18 cellular contexts compared by ENCODE assay signal in the genomic region with DNA sequence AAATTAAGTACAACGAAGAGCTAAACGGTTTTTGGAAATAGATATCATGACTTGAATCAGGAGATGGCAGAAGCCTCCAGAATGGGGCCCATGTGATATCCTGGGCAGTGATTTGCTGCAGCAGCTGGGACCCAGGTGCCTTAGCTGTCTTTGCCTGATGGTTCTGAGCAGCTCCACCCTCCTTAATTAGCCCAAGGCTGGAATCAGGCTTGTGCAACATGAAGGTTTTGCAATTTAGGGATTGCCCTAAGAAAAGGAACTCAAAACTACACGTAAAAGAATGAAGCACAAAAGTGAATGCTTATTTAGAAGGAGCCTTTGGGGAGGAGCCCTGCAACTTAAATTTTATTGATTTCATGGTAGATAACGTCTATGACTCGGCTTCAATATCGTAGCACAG. TPM values are rescaled to one million over a fixed set of nuclear protein-coding genes. Genes with fewer than 3 reads are reported as not detected.
DNase-seq lines count a peak whose midpoint lies in the region; ATAC-seq, FAIRE-seq and TF ChIP-seq lines count a peak whose summit lies in the region.
"Had no signal": no experiment of that assay in that cellular context is flagged by ENCODE, and none has a peak within 500 bp of the region (broad histone marks: within the 10 kb centered on the region; RNA-seq: fewer than 3 reads in every experiment).

No MANE protein-coding gene starts in this region.

- TF ChIP-seq RAD21 in K562 (CRISPR knock-in tag; conservative IDR thresholded peaks at IDR 0.05 in 1 of 2, IDR thresholded peaks at IDR 0.05 in 1 of 2), result no peak

- H3K4me1 Mint-ChIP-seq in CD14-positive monocyte (peaks cover 42% of the 10 kb centered on the region), H9 (peaks cover 3 to 4% of the 10 kb centered on the region in 2 experiments; a peak in 3 of 4 replicates)
- no peaks in the 10 kb centered on the region for H3K4me1 Mint-ChIP-seq in effector memory CD8-positive, alpha-beta T cell (ENCODE audit: low read depth in 2 of 2)
- H3K4me1 Mint-ChIP-seq in activated naive CD8-positive, alpha-beta T cell treated with anti-CD3 and anti-CD28 coated beads, Interleukin-2, amount 50 U/mL, for 24 hours, result peaks cover 3% of the 10 kb centered on the region

- no peak overlapping the region for H3K27ac ChIP-seq in K562 (ENCODE audit: extremely low read depth, low read depth, low read length)
- H3K27ac ChIP-seq in H9 (ENCODE audit: insufficient read length, low read depth, low read length), result no peak overlapping the region
- H3K27ac ChIP-seq: SJCRH30 had no signal

- no peaks in the 10 kb centered on the region for H3K9me3 ChIP-seq in K562 (replicated peaks; ENCODE audit: control insufficient read depth, insufficient read depth, low read depth, low read length)
- H3K9me3 ChIP-seq in H9 (ENCODE audit: control insufficient read depth, low read depth, low read length), result no peaks in the 10 kb centered on the region
- H3K9me3 ChIP-seq: SJCRH30 had no signal

- no peaks in the 10 kb centered on the region for H4K20me1 ChIP-seq in K562 (replicated peaks; ENCODE audit: control insufficient read depth, insufficient read depth, low read length)
- H4K20me1 ChIP-seq in H9 (ENCODE audit: control insufficient read depth, insufficient read depth, insufficient read length), result no peaks in the 10 kb centered on the region

- H3K4me2 ChIP-seq in K562 (ENCODE audit: insufficient read depth, low read length) (no peak overlapping the region), H9 (ENCODE audit: insufficient read depth, insufficient read length, low read length) (no peak overlapping the region)

- no peak for ATAC-seq in K562
- no peak for ATAC-seq in effector memory CD8-positive, alpha-beta T cell (replicated peaks)
- no peak for ATAC-seq in activated naive CD8-positive, alpha-beta T cell treated with anti-CD3 and anti-CD28 coated beads, Interleukin-2, amount 50 U/mL, for 24 hours

- TF ChIP-seq EP300 in K562 (IDR thresholded peaks at IDR 0.05; ENCODE audit: low read length), result no peak

- no peaks in the 10 kb centered on the region for H3K79me1 ChIP-seq in H9 (ENCODE audit: insufficient read depth, low read depth, low read length, poor library complexity, severe bottlenecking)

- intact Hi-C loops in CD14-positive monocyte (cut with micrococcal nuclease), result no loop called here
- intact Hi-C loops in K562 (cut with micrococcal nuclease), result loop anchor here (5.0 kb wide), 1 partner anchor 127 kb away; no protein-coding TSS in a partner anchor

- H2BK12ac ChIP-seq in H9 (ENCODE audit: insufficient read length, low read depth, low read length), result no peak overlapping the region

- no peaks in the 10 kb centered on the region for H3K23me2 ChIP-seq in H9 (ENCODE audit: insufficient read length, low read depth, low read length, poor library complexity, severe bottlenecking)

- no peaks in the 10 kb centered on the region for H3K36me3 Mint-ChIP-seq in CD14-positive monocyte
- no peaks in the 10 kb centered on the region for H3K36me3 Mint-ChIP-seq in H9 (ENCODE audit: insufficient read depth in 1 of 3, low read depth in 3 of 3)
- no peaks in the 10 kb centered on the region for H3K36me3 Mint-ChIP-seq in effector memory CD8-positive, alpha-beta T cell (ENCODE audit: insufficient read depth)
- H3K36me3 Mint-ChIP-seq in activated naive CD8-positive, alpha-beta T cell treated with anti-CD3 and anti-CD28 coated beads, Interleukin-2, amount 50 U/mL, for 24 hours (ENCODE audit: low read depth), result no peaks in the 10 kb centered on the region

- DNase-seq in CD14-positive monocyte (ENCODE audit: low spot score) (no peak), NCI-H69 (lab: John Stamatoyannopoulos, UW) (peak; percentile 38), K562 (ENCODE audit: extremely low read depth in 1 of 4, low spot score in 3 of 4) (no peak), foreskin fibroblast (peak; percentile 28 to 70), NCI-H1436 (lab: John Stamatoyannopoulos, UW) (no peak), H9 (no peak)
- no peak for DNase-seq in effector memory CD8-positive, alpha-beta T cell
- no peak for DNase-seq in activated naive CD8-positive, alpha-beta T cell treated with anti-CD3 and anti-CD28 coated beads, Interleukin-2, amount 50 U/mL, for 24 hours
- DNase-seq: ACHN, EL, NCI-H1105, NCI-H187, NCI-H774, SJCRH30, SW 1271 had no signal

- no peak overlapping the region for H3K4me3 ChIP-seq in K562
- no peak overlapping the region for H3K4me3 ChIP-seq in foreskin fibroblast (ENCODE audit: low read depth in 1 of 2, low read length in 2 of 2)
- H3K4me3 ChIP-seq: SJCRH30 had no signal

- no peak overlapping the region for H3K9ac ChIP-seq in K562 (ENCODE audit: insufficient read depth in 1 of 2, low read depth in 2 of 2, low read length in 2 of 2)
- no peak overlapping the region for H3K9ac ChIP-seq in H9 (ENCODE audit: extremely low read depth, insufficient read length, low read length)

- no peak overlapping the region for H3K4ac ChIP-seq in H9 (ENCODE audit: low read depth, low read length)

- no peak overlapping the region for H3K56ac ChIP-seq in H9 (ENCODE audit: insufficient read length, low read depth, low read length)

- H2BK15ac ChIP-seq in H9 (ENCODE audit: low read depth, low read length), result no peak overlapping the region

- H2AFZ ChIP-seq in K562 (ENCODE audit: low read depth, low read length), result no peak overlapping the region
- no peak overlapping the region for H2AFZ ChIP-seq in H9 (ENCODE audit: low read length)

- H3K27me3 ChIP-seq in K562 (ENCODE audit: control insufficient read depth in 2 of 2, insufficient read depth in 2 of 2, low read length in 2 of 2) (no peaks in the 10 kb centered on the region), H9 (ENCODE audit: insufficient read depth, low read length) (no peaks in the 10 kb centered on the region)
- H3K27me3 ChIP-seq: SJCRH30 had no signal

- H2BK20ac ChIP-seq in H9 (ENCODE audit: low read depth, low read length, poor library complexity, severe bottlenecking), result no peak overlapping the region

- H2BK120ac ChIP-seq in H9 (ENCODE audit: low read depth, low read length, poor library complexity, severe bottlenecking), result no peak overlapping the region

- WGBS in K562 (ENCODE audit: insufficient coverage, low coverage, missing lambda C conversion rate), result 33% methylated on average over 6 of the region's 6 CpGs
- no CpG with 5 or more reads among the region's 6 CpGs for WGBS in H9 (ENCODE audit: extremely low coverage, insufficient read length, low lambda C conversion rate)

- no peak overlapping the region for H3K18ac ChIP-seq in H9 (ENCODE audit: insufficient read length, low read depth, low read length)

- no peak overlapping the region for H2AK5ac ChIP-seq in H9 (ENCODE audit: insufficient read length, low read length)

- peaks cover 0 to 6% (median 4%) of the 10 kb centered on the region in 3 donors for H3K27me3 Mint-ChIP-seq in CD14-positive monocyte (ENCODE audit: low read depth in 3 of 3)
- peaks cover 4% of the 10 kb centered on the region; the same call in 1 of the 2 replicates for H3K27me3 Mint-ChIP-seq in H9 (ENCODE audit: low read depth)
- H3K27me3 Mint-ChIP-seq in effector memory CD8-positive, alpha-beta T cell, result peaks cover 23 to 43% of the 10 kb centered on the region in 2 donors
- peaks cover 3% of the 10 kb centered on the region for H3K27me3 Mint-ChIP-seq in activated naive CD8-positive, alpha-beta T cell treated with anti-CD3 and anti-CD28 coated beads, Interleukin-2, amount 50 U/mL, for 24 hours

- H4K8ac ChIP-seq in H9 (replicated peaks; ENCODE audit: insufficient read length, low read depth, low read length), result no peak overlapping the region

- no peaks in the 10 kb centered on the region for H3K9me1 ChIP-seq in K562 (ENCODE audit: control insufficient read depth, insufficient read depth, low read length)

- CTCF ChIA-PET in K562 (lab: Yijun Ruan, JAX; ENCODE audit: low intra/inter-chr PET ratio), result no interaction called here

- TF ChIP-seq CTCF in CD14-positive monocyte (IDR thresholded peaks at IDR 0.05) (no peak), K562 (IDR thresholded peaks at IDR 0.05 in 2 of 3, conservative IDR thresholded peaks at IDR 0.05 in 1 of 3; ENCODE audit: insufficient read depth in 2 of 3, low read depth in 1 of 3, low read length in 3 of 3) (no peak), foreskin fibroblast (IDR thresholded peaks at IDR 0.05; ENCODE audit: low read depth, low read length) (no peak), H9 (conservative IDR thresholded peaks at IDR 0.05) (no peak)

- no TSS peak for BruUV-seq in K562 (replicated peaks; lab: Mats Ljungman, UMichigan)

- H3T11ph ChIP-seq in H9 (ENCODE audit: low read length), result no peak overlapping the region

- no peak overlapping the region for H2BK5ac ChIP-seq in H9 (ENCODE audit: insufficient read length, low read length)

- in situ Hi-C loops in K562 (cut with MboI), result no loop called here

- no peaks in the 10 kb centered on the region for H3K79me2 ChIP-seq in K562 (ENCODE audit: control insufficient read depth, insufficient read depth, low read length)
- no peaks in the 10 kb centered on the region for H3K79me2 ChIP-seq in H9 (ENCODE audit: insufficient read depth, low read length)

- no peak for FAIRE-seq in K562 (lab: Jason Lieb, UNC)
- FAIRE-seq: HTR-8/SVneo had no signal

- TF ChIP-seq POLR2A in K562 (conservative IDR thresholded peaks at IDR 0.05), result no peak

- no peak overlapping the region for H4K5ac ChIP-seq in H9 (ENCODE audit: insufficient read length, low read depth, low read length)

- H3K27ac Mint-ChIP-seq in CD14-positive monocyte (peak overlapping the region; percentile 70 to 94 (median 85)), H9 (no peak overlapping the region)
- no peak overlapping the region for H3K27ac Mint-ChIP-seq in effector memory CD8-positive, alpha-beta T cell
- no peak overlapping the region for H3K27ac Mint-ChIP-seq in activated naive CD8-positive, alpha-beta T cell treated with anti-CD3 and anti-CD28 coated beads, Interleukin-2, amount 50 U/mL, for 24 hours

- POLR2A ChIA-PET in K562 (lab: Yijun Ruan, JAX), result interaction anchor here (1.0 kb wide), 1 partner anchor 17 kb away, joined by 3 read pairs; a partner anchor contains a TSS

- H3K9me3 Mint-ChIP-seq in CD14-positive monocyte (peaks cover 0 to 7% (median 0%) of the 10 kb centered on the region in 7 donors), H9 (no peaks in the 10 kb centered on the region; a peak in 1 of 5 replicates)
- H3K9me3 Mint-ChIP-seq in effector memory CD8-positive, alpha-beta T cell, result no peaks in the 10 kb centered on the region
- H3K9me3 Mint-ChIP-seq in activated naive CD8-positive, alpha-beta T cell treated with anti-CD3 and anti-CD28 coated beads, Interleukin-2, amount 50 U/mL, for 24 hours, result no peaks in the 10 kb centered on the region

- H3K14ac ChIP-seq in H9 (ENCODE audit: insufficient read depth, low read length), result no peak overlapping the region

- H3K4me1 ChIP-seq in K562 (replicated peaks in 1 of 2; ENCODE audit: control insufficient read depth in 2 of 2, insufficient read depth in 2 of 2, low read length in 2 of 2), result peaks cover 8 to 17% of the 10 kb centered on the region in 2 experiments; a peak in 4 of 5 replicates
- H3K4me1 ChIP-seq in H9 (ENCODE audit: insufficient read depth, low read length), result no peaks in the 10 kb centered on the region
- H3K4me1 ChIP-seq: SJCRH30 had no signal

- H3K23ac ChIP-seq in H9 (ENCODE audit: insufficient read length, low read depth, low read length), result no peak overlapping the region

- H3K36me3 ChIP-seq in K562 (ENCODE audit: control insufficient read depth, insufficient read depth, low read length), result no peaks in the 10 kb centered on the region
- H3K36me3 ChIP-seq: SJCRH30 had no signal

- no peak overlapping the region for H4K91ac ChIP-seq in H9 (ENCODE audit: insufficient read length, low read depth, low read length)

- H3K4me3 Mint-ChIP-seq in CD14-positive monocyte, result peak overlapping the region in 1 of 2 donors; percentile 74
- no peak overlapping the region for H3K4me3 Mint-ChIP-seq in H9
- H3K4me3 Mint-ChIP-seq in effector memory CD8-positive, alpha-beta T cell, result no peak overlapping the region
- no peak overlapping the region for H3K4me3 Mint-ChIP-seq in activated naive CD8-positive, alpha-beta T cell treated with anti-CD3 and anti-CD28 coated beads, Interleukin-2, amount 50 U/mL, for 24 hours

RNA-seq across cellular contexts. Expression of a gene that starts 17.3 kb away (rescaled TPM):
- 100 to 1,000 TPM; 103 to 186 TPM for polyA plus RNA-seq in CD14-positive monocyte
- 72.3 and 123 TPM in 2 replicates for total RNA-seq in K562 (2011; cell fraction: chromatin; rRNA removed; ENCODE audit: low replicate concordance)
- 62.8 and 69.9 TPM in 2 replicates for total RNA-seq in K562 (2011; cell fraction: nucleolus; rRNA removed)
- total RNA-seq in K562 (2011; cell fraction: nucleoplasm; rRNA removed), result 64.1 and 69.2 TPM in 2 replicates
- total RNA-seq in K562 (2014; rRNA removed), result 62.8 and 79.1 TPM in 2 replicates
- total RNA-seq in K562 (2014; rRNA removed; fragmentation: Illumina TruSeq; extraction: Trizol), result 38.9 and 39.5 TPM in 2 replicates
- total RNA-seq in K562 (2015; rRNA removed; fragmentation: Illumina TruSeq; extraction: Trizol), result 43.4 and 43.7 TPM in 2 replicates
- 96.3 and 102 TPM in 2 replicates for total RNA-seq in K562 (2021)
- polyA plus RNA-seq in K562 (2011; rRNA removed), result 47.4 and 49.8 TPM in 2 replicates
- 47.1 and 50.4 TPM in 2 replicates for polyA plus RNA-seq in K562 (2011; cell fraction: cytosol; rRNA removed)
- polyA plus RNA-seq in K562 (2011; cell fraction: nucleus; rRNA removed), result 40.2 and 59.5 TPM in 2 replicates
- polyA plus RNA-seq in K562 (2012), result 98.6 and 99.2 TPM in 2 replicates
- polyA plus RNA-seq in K562 (2014; fragmentation: Illumina TruSeq; extraction: Trizol), result 104 and 128 TPM in 2 replicates
- polyA plus RNA-seq in K562 (2014; fragmentation: Nextera tagmentation; extraction: Ambion mirVana), result 10 to 100 TPM; 34.1 to 53.8 TPM
- polyA plus RNA-seq in K562 (2014; rRNA removed), result 73.6 and 83.6 TPM in 2 replicates
- 65.9 and 85.4 TPM in 2 replicates for polyA minus RNA-seq in K562 (2011; rRNA and poly(A)+ RNA removed)
- polyA minus RNA-seq in K562 (2011; cell fraction: cytosol; rRNA and poly(A)+ RNA removed), result 52.9 and 55.1 TPM in 2 replicates
- polyA minus RNA-seq in K562 (2011; cell fraction: nucleus; rRNA and poly(A)+ RNA removed), result 27.5 and 40.2 TPM in 2 replicates
- 212 and 214 TPM in 2 replicates for total RNA-seq in H9 (2021)

RNA-seq across cellular contexts. Expression of a gene that starts 21.8 kb away (rescaled TPM):
- not detected for polyA plus RNA-seq in CD14-positive monocyte
- 0.21 TPM in 1 of 2 replicates, not detected in the other for total RNA-seq in K562 (2011; cell fraction: chromatin; rRNA removed; ENCODE audit: low replicate concordance)
- total RNA-seq in K562 (2011; cell fraction: nucleolus; rRNA removed), result 0.33 and 0.39 TPM in 2 replicates
- not detected in 2 replicates for total RNA-seq in K562 (2011; cell fraction: nucleoplasm; rRNA removed)
- total RNA-seq in K562 (2014; rRNA removed), result 0.05 and 0.08 TPM in 2 replicates
- 0.15 and 0.16 TPM in 2 replicates for total RNA-seq in K562 (2014; rRNA removed; fragmentation: Illumina TruSeq; extraction: Trizol)
- 0.04 TPM in 2 replicates for total RNA-seq in K562 (2015; rRNA removed; fragmentation: Illumina TruSeq; extraction: Trizol)
- 0.07 and 0.16 TPM in 2 replicates for total RNA-seq in K562 (2021)
- 0.15 and 1.2 TPM in 2 replicates for polyA plus RNA-seq in K562 (2011; rRNA removed)
- 0.24 and 1.4 TPM in 2 replicates for polyA plus RNA-seq in K562 (2011; cell fraction: cytosol; rRNA removed)
- 0.35 TPM in 1 of 2 replicates, not detected in the other for polyA plus RNA-seq in K562 (2011; cell fraction: nucleus; rRNA removed)
- polyA plus RNA-seq in K562 (2012), result 0.13 and 0.83 TPM in 2 replicates
- 0.10 and 0.15 TPM in 2 replicates for polyA plus RNA-seq in K562 (2014; fragmentation: Illumina TruSeq; extraction: Trizol)
- polyA plus RNA-seq in K562 (2014; fragmentation: Nextera tagmentation; extraction: Ambion mirVana), result not detected
- 0.16 and 0.32 TPM in 2 replicates for polyA plus RNA-seq in K562 (2014; rRNA removed)
- polyA minus RNA-seq in K562 (2011; rRNA and poly(A)+ RNA removed), result 0.21 and 4.0 TPM in 2 replicates
- polyA minus RNA-seq in K562 (2011; cell fraction: cytosol; rRNA and poly(A)+ RNA removed), result not detected in 2 replicates
- 0.33 TPM in 1 of 2 replicates, not detected in the other for polyA minus RNA-seq in K562 (2011; cell fraction: nucleus; rRNA and poly(A)+ RNA removed)
- not detected in 2 replicates for total RNA-seq in H9 (2021)
- total RNA-seq: RPMI7951, SJCRH30 had no signal
- polyA plus RNA-seq: BJ had no signal

RNA-seq across cellular contexts. Expression of a gene that starts 55.4 kb away (rescaled TPM):
- not detected for polyA plus RNA-seq in CD14-positive monocyte
- total RNA-seq in K562 (2011; cell fraction: chromatin; rRNA removed; ENCODE audit: low replicate concordance), result not detected in 2 replicates
- total RNA-seq in K562 (2011; cell fraction: nucleolus; rRNA removed), result not detected in 2 replicates
- not detected in 2 replicates for total RNA-seq in K562 (2011; cell fraction: nucleoplasm; rRNA removed)
- not detected in 2 replicates for total RNA-seq in K562 (2014; rRNA removed)
- total RNA-seq in K562 (2014; rRNA removed; fragmentation: Illumina TruSeq; extraction: Trizol), result not detected in 2 replicates
- not detected in 2 replicates for total RNA-seq in K562 (2015; rRNA removed; fragmentation: Illumina TruSeq; extraction: Trizol)
- total RNA-seq in K562 (2021), result not detected in 2 replicates
- not detected in 2 replicates for polyA plus RNA-seq in K562 (2011; rRNA removed)
- polyA plus RNA-seq in K562 (2011; cell fraction: cytosol; rRNA removed), result not detected in 2 replicates
- 0.03 TPM in 1 of 2 replicates, not detected in the other for polyA plus RNA-seq in K562 (2011; cell fraction: nucleus; rRNA removed)
- not detected in 2 replicates for polyA plus RNA-seq in K562 (2012)
- polyA plus RNA-seq in K562 (2014; fragmentation: Illumina TruSeq; extraction: Trizol), result not detected in 2 replicates
- polyA plus RNA-seq in K562 (2014; fragmentation: Nextera tagmentation; extraction: Ambion mirVana), result not detected
- polyA plus RNA-seq in K562 (2014; rRNA removed), result not detected in 2 replicates
- 0.12 TPM in 1 of 2 replicates, not detected in the other for polyA minus RNA-seq in K562 (2011; rRNA and poly(A)+ RNA removed)
- polyA minus RNA-seq in K562 (2011; cell fraction: cytosol; rRNA and poly(A)+ RNA removed), result not detected in 2 replicates
- not detected in 2 replicates for polyA minus RNA-seq in K562 (2011; cell fraction: nucleus; rRNA and poly(A)+ RNA removed)
- total RNA-seq in H9 (2021), result 0.29 TPM in 1 of 2 replicates, not detected in the other
- total RNA-seq: RPMI7951, SJCRH30 had no signal
- polyA plus RNA-seq: BJ had no signal

Comparison
In these comparisons a context has a peak if more than half of its experiments do, and no peak if none do; other contexts are left out.
1. DNase-seq: peak in NCI-H69 (single experiment) and foreskin fibroblast (2 of 2); none in CD14-positive monocyte (single experiment), K562 (0 of 4), NCI-H1436 (single experiment), H9 (single experiment), effector memory CD8-positive, alpha-beta T cell (0 of 3) and activated naive CD8-positive, alpha-beta T cell treated with anti-CD3 and anti-CD28 coated beads, Interleukin-2, amount 50 U/mL, for 24 hours (single experiment).
2. H3K27ac Mint-ChIP-seq: peak in CD14-positive monocyte (7 of 7); none in H9 (0 of 3), effector memory CD8-positive, alpha-beta T cell (0 of 2) and activated naive CD8-positive, alpha-beta T cell treated with anti-CD3 and anti-CD28 coated beads, Interleukin-2, amount 50 U/mL, for 24 hours (single experiment).